ENCODE assay signal across 15 cellular contexts in the genomic region with DNA sequence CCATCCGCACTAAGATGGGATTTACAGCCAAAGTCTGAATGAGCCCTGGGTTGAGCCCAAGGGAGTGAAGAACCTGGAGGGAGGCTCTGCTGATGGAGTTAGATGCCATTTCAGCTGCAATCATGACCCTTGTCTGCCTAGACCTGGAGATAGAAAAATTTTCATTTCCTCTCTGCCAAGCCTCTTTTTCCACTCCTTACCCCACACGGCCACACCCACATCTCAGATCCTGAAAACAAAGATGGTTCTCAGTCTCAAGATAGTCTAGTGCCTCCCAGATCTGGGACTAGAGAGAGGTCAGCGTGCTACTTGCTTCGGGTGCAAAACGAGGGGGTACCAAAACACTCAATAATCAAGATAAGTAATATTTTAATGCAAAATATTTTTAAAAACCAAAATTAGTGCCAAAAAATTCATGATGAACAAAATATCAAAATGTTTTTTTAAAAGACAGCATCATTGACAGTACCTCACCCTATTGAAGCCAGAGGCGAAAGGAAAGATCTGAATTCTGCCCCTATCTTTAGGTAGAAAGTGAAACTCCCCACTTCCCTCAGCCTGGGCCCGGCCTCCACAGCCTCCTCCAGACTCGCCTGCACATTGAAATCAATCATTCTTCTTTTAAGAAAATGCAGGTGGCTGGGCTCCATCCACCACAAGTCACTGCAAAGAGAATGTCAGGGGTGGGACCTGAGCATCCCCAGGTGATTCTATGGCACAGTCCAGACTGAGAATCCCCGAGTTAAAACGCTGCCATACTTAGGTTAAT. TPM values are rescaled to one million over a fixed set of nuclear protein-coding genes. Genes with fewer than 3 reads are reported as not detected.
DNase-seq lines count a peak whose midpoint lies in the region; ATAC-seq, FAIRE-seq and TF ChIP-seq lines count a peak whose summit lies in the region.
"Had no signal": no experiment of that assay in that cellular context is flagged by ENCODE, and none has a peak within 500 bp of the region (broad histone marks: within the 10 kb centered on the region; RNA-seq: fewer than 3 reads in every experiment).

No MANE protein-coding gene starts in this region.

- H3K4me1 ChIP-seq in small intestine (ENCODE audit: control insufficient read depth in 2 of 2, insufficient read depth in 1 of 2, low read depth in 1 of 2, low read length in 1 of 2) (no peaks in the 10 kb centered on the region), vagina (peaks cover 6% of the 10 kb centered on the region)

- WGBS in small intestine, 3 donors, result 72 to 82% (median 78%) methylated on average over 10 of the region's 10 CpGs

- H3K9me3 ChIP-seq in small intestine (ENCODE audit: control insufficient read depth, low read depth), result no peaks in the 10 kb centered on the region
- H3K9me3 ChIP-seq in vagina, result no peaks in the 10 kb centered on the region

- no peak for TF ChIP-seq POLR2A in vagina (IDR thresholded peaks at IDR 0.05)

- ATAC-seq in GM19438 (IDR thresholded peaks at IDR 0.05; ENCODE audit: low read depth, unreplicated experiment) (peak; percentile 63), HG02759 (IDR thresholded peaks at IDR 0.05; ENCODE audit: unreplicated experiment) (peak; percentile 65), HG03521 (IDR thresholded peaks at IDR 0.05; ENCODE audit: unreplicated experiment) (peak; percentile 54)

- intact Hi-C loops in vagina (cut with DNase I), result no loop called here

- H3K36me3 ChIP-seq in small intestine (ENCODE audit: control insufficient read depth in 2 of 2, insufficient read depth in 2 of 2, low read length in 2 of 2) (no peaks in the 10 kb centered on the region), vagina (no peaks in the 10 kb centered on the region)

- TF ChIP-seq CTCF in GM12865 (IDR thresholded peaks at IDR 0.05; ENCODE audit: insufficient read depth, low read depth, low read length, missing control alignments), result no peak
- no peak for TF ChIP-seq CTCF in vagina (IDR thresholded peaks at IDR 0.05)

- H3K4me3 ChIP-seq in GM12865 (ENCODE audit: low read depth, low read length) (no peak overlapping the region), small intestine (ENCODE audit: low read depth in 1 of 2, low read length in 2 of 2) (no peak overlapping the region), vagina (no peak overlapping the region)

- DNase-seq in GM12865 (ENCODE audit: low read depth) (peak; percentile 39), RKO (ENCODE audit: low spot score) (no peak), small intestine (no peak), NCI-H1417 treated with DMSO at 0.1 percent for 48 hours (lab: John Stamatoyannopoulos, UW) (no peak), vagina (ENCODE audit: extremely low spot score in 2 of 2) (no peak)
- DNase-seq: activated T-cell treated with anti-CD3 and anti-CD28 coated beads, Interleukin-2, amount 50 U/mL, for 1 hour; amniotic stem cell; dermis blood vessel endothelial cell; mammary epithelial cell; NCI-H1694 treated with DMSO at 0.1 percent for 48 hours; SIG-M5 had no signal

- no peak for FAIRE-seq in small intestine (lab: Jason Lieb, UNC)

- H3K27me3 ChIP-seq in small intestine (ENCODE audit: control insufficient read depth in 2 of 2, insufficient read depth in 2 of 2, low read length in 2 of 2) (no peaks in the 10 kb centered on the region), vagina (no peaks in the 10 kb centered on the region)

- H3K27ac ChIP-seq in small intestine (ENCODE audit: low read depth in 1 of 2, low read length in 1 of 2), result no peak overlapping the region
- H3K27ac ChIP-seq in vagina, result no peak overlapping the region

RNA-seq across cellular contexts. Expression of a gene that starts 57.8 kb away (rescaled TPM):
- polyA plus RNA-seq in small intestine, result under 1 TPM in 1 of 3 donors, not detected in 2; 0.04 TPM
- total RNA-seq in vagina, result not detected
- total RNA-seq: dermis blood vessel endothelial cell, mammary epithelial cell, omental fat pad had no signal
- polyA plus RNA-seq: mammary epithelial cell had no signal
